Comparison of ENCODE assay signal across 16 cellular contexts in the genomic region with DNA sequence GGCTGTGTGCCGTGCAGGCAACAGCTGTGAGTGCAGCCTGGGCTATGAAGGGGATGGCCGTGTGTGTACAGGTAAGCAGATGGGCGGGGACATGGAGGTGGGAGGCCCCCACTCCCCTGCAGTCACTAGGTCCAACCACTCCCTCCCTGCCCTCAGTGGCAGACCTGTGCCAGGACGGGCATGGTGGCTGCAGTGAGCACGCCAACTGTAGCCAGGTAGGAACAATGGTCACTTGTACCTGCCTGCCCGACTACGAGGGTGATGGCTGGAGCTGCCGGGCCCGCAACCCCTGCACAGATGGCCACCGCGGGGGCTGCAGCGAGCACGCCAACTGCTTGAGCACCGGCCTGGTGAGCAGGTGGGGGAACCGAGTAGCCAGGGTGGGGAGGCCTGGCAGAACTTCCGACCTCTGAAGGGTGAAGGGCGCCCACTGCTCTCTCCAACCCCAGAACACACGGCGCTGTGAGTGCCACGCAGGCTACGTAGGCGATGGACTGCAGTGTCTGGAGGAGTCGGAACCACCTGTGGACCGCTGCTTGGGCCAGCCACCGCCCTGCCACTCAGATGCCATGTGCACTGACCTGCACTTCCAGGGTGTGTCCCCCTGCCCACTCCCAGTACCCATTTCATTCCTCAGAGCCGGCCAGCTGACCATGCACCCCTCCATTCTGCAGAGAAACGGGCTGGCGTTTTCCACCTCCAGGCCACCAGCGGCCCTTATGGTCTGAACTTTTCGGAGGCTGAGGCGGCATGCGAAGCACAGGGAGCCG. TPM values are rescaled to one million over a fixed set of nuclear protein-coding genes. Genes with fewer than 3 reads are reported as not detected.
DNase-seq lines count a peak whose midpoint lies in the region; ATAC-seq, FAIRE-seq and TF ChIP-seq lines count a peak whose summit lies in the region.
"Had no signal": no experiment of that assay in that cellular context is flagged by ENCODE, and none has a peak within 500 bp of the region (broad histone marks: within the 10 kb centered on the region; RNA-seq: fewer than 3 reads in every experiment).

No MANE protein-coding gene starts in this region.

- H3K4me2 ChIP-seq in osteoblast (ENCODE audit: insufficient read depth, low read length): no peak overlapping the region

- peaks cover 3% of the 10 kb centered on the region for H4K20me1 ChIP-seq in osteoblast (ENCODE audit: insufficient read depth, low read length)

- H3K36me3 ChIP-seq in osteoblast (ENCODE audit: insufficient read depth, low read length): peaks cover 24% of the 10 kb centered on the region

- H3K36me3 Mint-ChIP-seq in CD14-positive monocyte: peaks cover 74 to 91% of the 10 kb centered on the region in 2 donors

- no peak overlapping the region for H2AFZ ChIP-seq in osteoblast (ENCODE audit: low read length)
- H2AFZ ChIP-seq: GM23248 had no signal

- intact Hi-C loops in CD14-positive monocyte (cut with micrococcal nuclease): no loop called here
- intact Hi-C loops in left cardiac atrium (cut with DNase I): no loop called here

- no peak for FAIRE-seq in urothelium cell line (lab: Jason Lieb, UNC)
- FAIRE-seq: G401.6, GM12892 had no signal

- no peaks in the 10 kb centered on the region for H3K79me2 ChIP-seq in osteoblast (ENCODE audit: insufficient read depth, low read length)

- H3K4me3 Mint-ChIP-seq in CD14-positive monocyte: no peak overlapping the region

- no peak overlapping the region for H3K27ac Mint-ChIP-seq in CD14-positive monocyte

- TF ChIP-seq CTCF in CD14-positive monocyte (IDR thresholded peaks at IDR 0.05): no peak
- no peak for TF ChIP-seq CTCF in osteoblast (IDR thresholded peaks at IDR 0.05; ENCODE audit: extremely low read depth, low read depth, low read length)

- no peaks in the 10 kb centered on the region for H3K27me3 ChIP-seq in osteoblast (ENCODE audit: insufficient read depth, low read length)
- H3K27me3 ChIP-seq: SJCRH30 had no signal

- no peaks in the 10 kb centered on the region for H3K4me1 Mint-ChIP-seq in CD14-positive monocyte

- no peak for ATAC-seq in left cardiac atrium
- ATAC-seq in GM18868 (IDR thresholded peaks at IDR 0.05; ENCODE audit: unreplicated experiment): no peak

- H3K27ac ChIP-seq in osteoblast (ENCODE audit: low read depth, low read length): no peak overlapping the region
- H3K27ac ChIP-seq: GM23248, SJCRH30 had no signal

- peak; percentile 45 for DNase-seq in CD14-positive monocyte (ENCODE audit: low spot score)
- peak; percentile 54 for DNase-seq in cerebellar cortex (ENCODE audit: low spot score)
- DNase-seq in left cardiac atrium: peak; percentile 20
- DNase-seq in osteoblast (ENCODE audit: insufficient read length, low spot score, missing footprints): peak; percentile 79
- DNase-seq in NCI-H187 treated with DMSO at 0.1 percent for 48 hours (lab: John Stamatoyannopoulos, UW): no peak
- no peak for DNase-seq in urothelium cell line (ENCODE audit: low spot score)
- DNase-seq in activated T-cell treated with anti-CD3 and anti-CD28 coated beads for 4 hours: no peak
- DNase-seq: GM23248, Kasumi-1, NCI-H1417 treated with DMSO at 0.1 percent for 48 hours, NCI-H2029 treated with DMSO at 0.1 percent for 48 hours, NCI-H510A treated with DMSO at 0.1 percent for 48 hours, SJCRH30 had no signal

- peaks cover 3% of the 10 kb centered on the region for H3K4me1 ChIP-seq in osteoblast (ENCODE audit: insufficient read depth, low read length)

- no peak overlapping the region for H3K4me3 ChIP-seq in osteoblast (ENCODE audit: insufficient read depth, low read length)
- H3K4me3 ChIP-seq: GM23248, SJCRH30 had no signal

- peaks cover 0 to 4% (median 1%) of the 10 kb centered on the region in 3 donors for H3K27me3 Mint-ChIP-seq in CD14-positive monocyte (ENCODE audit: low read depth in 3 of 3)

- no peaks in the 10 kb centered on the region for H3K9me3 ChIP-seq in osteoblast (ENCODE audit: low read depth, low read length)
- H3K9me3 ChIP-seq: SJCRH30 had no signal

- H3K9me3 Mint-ChIP-seq in CD14-positive monocyte: no peaks in the 10 kb centered on the region

RNA-seq across cellular contexts. Expression of gene NT5DC2, which starts 11.6 kb away (rescaled TPM):
- under 1 TPM; 0.66 to 0.67 TPM for polyA plus RNA-seq in CD14-positive monocyte
- 100 to 1,000 TPM; 114 to 141 TPM for total RNA-seq in left cardiac atrium
- total RNA-seq in osteoblast: 45.4 and 52.5 TPM in 2 replicates

RNA-seq across cellular contexts. Expression of gene UQCC5, which starts 14.3 kb away (rescaled TPM):
- 10 to 100 TPM; 43.3 to 52.1 TPM for polyA plus RNA-seq in CD14-positive monocyte
- total RNA-seq in left cardiac atrium (10 to 100 TPM; 52.9 to 70.4 TPM), osteoblast (6.5 and 8.3 TPM in 2 replicates)

RNA-seq across cellular contexts. Expression of gene STAB1, which starts 26.9 kb away (rescaled TPM):
- polyA plus RNA-seq in CD14-positive monocyte: 10 to 100 TPM in 1 of 2 donors, 1 to 10 TPM in 1; 3.8 to 15.8 TPM
- total RNA-seq in left cardiac atrium: 100 to 1,000 TPM; 169 to 195 TPM
- total RNA-seq in osteoblast: 0.59 and 1.1 TPM in 2 replicates
- total RNA-seq: GM23248, SJCRH30 had no signal
- polyA plus RNA-seq: GM23248 had no signal

Comparison
In these comparisons a context has a peak if more than half of its experiments do, and no peak if none do; other contexts are left out.
1. DNase-seq: peak in CD14-positive monocyte (single experiment), cerebellar cortex (single experiment), left cardiac atrium (single experiment) and osteoblast (single experiment); none in NCI-H187 treated with DMSO at 0.1 percent for 48 hours (single experiment), urothelium cell line (single experiment) and activated T-cell treated with anti-CD3 and anti-CD28 coated beads for 4 hours (single experiment).
2. RNA of gene STAB1, which starts 26.9 kb away (total RNA-seq): 169 to 195 TPM in left cardiac atrium; 0.59 to 1.1 TPM in osteoblast; every median in the first group is over 10 times any median in the second.